In genomic region chr2:213085538-213085937, GRCh38 we compare ENCODE assay signal across 18 cellular contexts.
A peak's percentile ranks its signal among the peaks of the same experiment; 100 is the strongest.
DNase-seq lines count a peak whose midpoint lies in the region; ATAC-seq and TF ChIP-seq lines count a peak whose summit lies in the region.
"Had no signal": no experiment of that assay in that cellular context is flagged by ENCODE, and none has a peak within 500 bp of the region (broad histone marks: within the 10 kb centered on the region; RNA-seq: fewer than 3 reads in every experiment).

No MANE protein-coding gene starts in this region.

- no peaks in the 10 kb centered on the region for H3K9me3 Mint-ChIP-seq in WTC11
- no peaks in the 10 kb centered on the region for H3K9me3 Mint-ChIP-seq in mesothelial cell of epicardium
- H3K9me3 Mint-ChIP-seq in stimulated activated effector memory CD8-positive, alpha-beta T cell treated with anti-CD3 and anti-CD28 coated beads, Interleukin-12 subunit alpha, Interleukin-12 subunit beta, amount 100 ng/mL, for 72 hours: no peaks in the 10 kb centered on the region

- H3K27ac Mint-ChIP-seq in WTC11 (peak overlapping the region; percentile 97), mesothelial cell of epicardium (peak overlapping the region; percentile 86)
- no peak overlapping the region for H3K27ac Mint-ChIP-seq in stimulated activated effector memory CD8-positive, alpha-beta T cell treated with anti-CD3 and anti-CD28 coated beads, Interleukin-12 subunit alpha, Interleukin-12 subunit beta, amount 100 ng/mL, for 72 hours
- H3K27ac Mint-ChIP-seq: IgD-negative memory B cell had no signal

- H3K27me3 Mint-ChIP-seq in WTC11 (ENCODE audit: low read depth): no peaks in the 10 kb centered on the region
- H3K27me3 Mint-ChIP-seq in mesothelial cell of epicardium (ENCODE audit: low read depth): no peaks in the 10 kb centered on the region
- H3K27me3 Mint-ChIP-seq: IgD-negative memory B cell had no signal

- H3K4me3 Mint-ChIP-seq in WTC11 (no peak overlapping the region), mesothelial cell of epicardium (no peak overlapping the region)
- peak overlapping the region; percentile 11 for H3K4me3 Mint-ChIP-seq in stimulated activated effector memory CD8-positive, alpha-beta T cell treated with anti-CD3 and anti-CD28 coated beads, Interleukin-12 subunit alpha, Interleukin-12 subunit beta, amount 100 ng/mL, for 72 hours
- H3K4me3 Mint-ChIP-seq: IgD-negative memory B cell had no signal

- no peaks in the 10 kb centered on the region for H3K27me3 ChIP-seq in cardiac muscle cell
- no peaks in the 10 kb centered on the region for H3K27me3 ChIP-seq in esophagus muscularis mucosa
- H3K27me3 ChIP-seq: BLaER1 had no signal

- 76% methylated on average over 4 of the region's 4 CpGs for WGBS in esophagus muscularis mucosa

- H3K4me1 ChIP-seq in cardiac muscle cell (ENCODE audit: low read depth) (peaks cover 12% of the 10 kb centered on the region), esophagus muscularis mucosa (peaks cover 17 to 40% (median 30%) of the 10 kb centered on the region in 4 donors)
- H3K4me1 ChIP-seq: BLaER1 had no signal

- no peaks in the 10 kb centered on the region for H3K9me3 ChIP-seq in cardiac muscle cell (ENCODE audit: low read depth)
- H3K9me3 ChIP-seq in esophagus muscularis mucosa: no peaks in the 10 kb centered on the region
- H3K9me3 ChIP-seq: BLaER1 had no signal

- POLR2A ChIA-PET in WTC11 (lab: Charles Lee): no interaction called here

- H3K4me1 Mint-ChIP-seq in WTC11 (peaks cover 19% of the 10 kb centered on the region), mesothelial cell of epicardium (peaks cover 19% of the 10 kb centered on the region)
- H3K4me1 Mint-ChIP-seq in stimulated activated effector memory CD8-positive, alpha-beta T cell treated with anti-CD3 and anti-CD28 coated beads, Interleukin-12 subunit alpha, Interleukin-12 subunit beta, amount 100 ng/mL, for 72 hours: peaks cover 27% of the 10 kb centered on the region

- no peak for ATAC-seq in left ventricle myocardium superior
- no peak for ATAC-seq in WTC11
- no peak for ATAC-seq in stimulated activated effector memory CD8-positive, alpha-beta T cell treated with anti-CD3 and anti-CD28 coated beads, Interleukin-12 subunit alpha, Interleukin-12 subunit beta, amount 100 ng/mL, for 72 hours

- no peak for DNase-seq in cardiac muscle cell (ENCODE audit: low read depth in 1 of 2, low spot score in 1 of 2)
- DNase-seq in left ventricle myocardium superior: no peak
- no peak for DNase-seq in WTC11 (ENCODE audit: low spot score)
- no peak for DNase-seq in mesothelial cell of epicardium (ENCODE audit: low spot score in 2 of 2, unreplicated experiment in 2 of 2)
- DNase-seq in stimulated activated effector memory CD8-positive, alpha-beta T cell treated with anti-CD3 and anti-CD28 coated beads, Interleukin-12 subunit alpha, Interleukin-12 subunit beta, amount 100 ng/mL, for 72 hours (ENCODE audit: low spot score in 2 of 2): no peak
- no peak for DNase-seq in NCI-H345 (lab: John Stamatoyannopoulos, UW)
- DNase-seq in esophagus muscularis mucosa (ENCODE audit: extremely low spot score): no peak
- DNase-seq in stimulated activated CD4-positive, alpha-beta T cell treated with anti-CD3 and anti-CD28 coated beads, Interleukin-4, amount 100 ng/mL, for 1 hour: no peak
- DNase-seq: DMS153, HCEC 1CT, NCI-H1105, NCI-H1694 treated with DMSO at 0.1 percent for 48 hours, NCI-H446, NCI-H69, RPMI8226, SIG-M5 had no signal

- no peaks in the 10 kb centered on the region for H3K36me3 ChIP-seq in cardiac muscle cell
- H3K36me3 ChIP-seq in esophagus muscularis mucosa: no peaks in the 10 kb centered on the region
- H3K36me3 ChIP-seq: BLaER1 had no signal

- no peak for TF ChIP-seq POLR2A in esophagus muscularis mucosa (IDR thresholded peaks at IDR 0.05; ENCODE audit: low read depth)

- no peak overlapping the region for H3K4me3 ChIP-seq in cardiac muscle cell
- no peak overlapping the region for H3K4me3 ChIP-seq in esophagus muscularis mucosa
- H3K4me3 ChIP-seq: BLaER1 had no signal

- H3K36me3 Mint-ChIP-seq in WTC11 (no peaks in the 10 kb centered on the region), mesothelial cell of epicardium (no peaks in the 10 kb centered on the region)
- peaks cover 22% of the 10 kb centered on the region for H3K36me3 Mint-ChIP-seq in stimulated activated effector memory CD8-positive, alpha-beta T cell treated with anti-CD3 and anti-CD28 coated beads, Interleukin-12 subunit alpha, Interleukin-12 subunit beta, amount 100 ng/mL, for 72 hours
- H3K36me3 Mint-ChIP-seq: IgD-negative memory B cell had no signal

- CTCF ChIA-PET in WTC11 (lab: Charles Lee): no interaction called here

- TF ChIP-seq EP300 in esophagus muscularis mucosa (IDR thresholded peaks at IDR 0.05): no peak

- H3K27ac ChIP-seq in cardiac muscle cell (peak overlapping the region; percentile 84), esophagus muscularis mucosa (replicated peaks in 1 of 4) (no peak overlapping the region)
- H3K27ac ChIP-seq: BLaER1 had no signal

- TF ChIP-seq CTCF in cardiac muscle cell (IDR thresholded peaks at IDR 0.05; ENCODE audit: low read depth, low read length) (no peak), WTC11 (IDR thresholded peaks at IDR 0.05) (no peak), mesothelial cell of epicardium (IDR thresholded peaks at IDR 0.05; ENCODE audit: unreplicated experiment) (no peak), esophagus muscularis mucosa (IDR thresholded peaks at IDR 0.05) (no peak)

- intact Hi-C loops in left ventricle myocardium superior (cut with micrococcal nuclease) (no loop called here), esophagus muscularis mucosa (cut with DNase I) (no loop called here)

TF ChIP-seq in WTC11, 78 proteins besides CTCF, POLR2A, EP300 and RAD21 (continues in another document):
- TF ChIP-seq TEAD1 (CRISPR knock-in tag; IDR thresholded peaks at IDR 0.05): no peak
- TF ChIP-seq CREB1 (CRISPR knock-in tag; IDR thresholded peaks at IDR 0.05): no peak
- TF ChIP-seq IRF2 (CRISPR knock-in tag; IDR thresholded peaks at IDR 0.05; ENCODE audit: borderline replicate concordance, low read depth): no peak
- no peak for TF ChIP-seq SOX15 (CRISPR knock-in tag; IDR thresholded peaks at IDR 0.05)
- TF ChIP-seq, protein P1, sequence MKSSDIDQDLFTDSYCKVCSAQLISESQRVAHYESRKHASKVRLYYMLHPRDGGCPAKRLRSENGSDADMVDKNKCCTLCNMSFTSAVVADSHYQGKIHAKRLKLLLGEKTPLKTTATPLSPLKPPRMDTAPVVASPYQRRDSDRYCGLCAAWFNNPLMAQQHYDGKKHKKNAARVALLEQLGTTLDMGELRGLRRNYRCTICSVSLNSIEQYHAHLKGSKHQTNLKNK (CRISPR knock-in tag; IDR thresholded peaks at IDR 0.05): no peak
- TF ChIP-seq ZNF281 (CRISPR knock-in tag; IDR thresholded peaks at IDR 0.05): no peak
- TF ChIP-seq JUN (CRISPR knock-in tag; IDR thresholded peaks at IDR 0.05): no peak
- no peak for TF ChIP-seq ZNF232 (CRISPR knock-in tag; IDR thresholded peaks at IDR 0.05)
- TF ChIP-seq, protein P2, sequence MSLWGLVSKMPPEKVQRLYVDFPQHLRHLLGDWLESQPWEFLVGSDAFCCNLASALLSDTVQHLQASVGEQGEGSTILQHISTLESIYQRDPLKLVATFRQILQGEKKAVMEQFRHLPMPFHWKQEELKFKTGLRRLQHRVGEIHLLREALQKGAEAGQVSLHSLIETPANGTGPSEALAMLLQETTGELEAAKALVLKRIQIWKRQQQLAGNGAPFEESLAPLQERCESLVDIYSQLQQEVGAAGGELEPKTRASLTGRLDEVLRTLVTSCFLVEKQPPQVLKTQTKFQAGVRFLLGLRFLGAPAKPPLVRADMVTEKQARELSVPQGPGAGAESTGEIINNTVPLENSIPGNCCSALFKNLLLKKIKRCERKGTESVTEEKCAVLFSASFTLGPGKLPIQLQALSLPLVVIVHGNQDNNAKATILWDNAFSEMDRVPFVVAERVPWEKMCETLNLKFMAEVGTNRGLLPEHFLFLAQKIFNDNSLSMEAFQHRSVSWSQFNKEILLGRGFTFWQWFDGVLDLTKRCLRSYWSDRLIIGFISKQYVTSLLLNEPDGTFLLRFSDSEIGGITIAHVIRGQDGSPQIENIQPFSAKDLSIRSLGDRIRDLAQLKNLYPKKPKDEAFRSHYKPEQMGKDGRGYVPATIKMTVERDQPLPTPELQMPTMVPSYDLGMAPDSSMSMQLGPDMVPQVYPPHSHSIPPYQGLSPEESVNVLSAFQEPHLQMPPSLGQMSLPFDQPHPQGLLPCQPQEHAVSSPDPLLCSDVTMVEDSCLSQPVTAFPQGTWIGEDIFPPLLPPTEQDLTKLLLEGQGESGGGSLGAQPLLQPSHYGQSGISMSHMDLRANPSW (CRISPR knock-in tag; conservative IDR thresholded peaks at IDR 0.05; ENCODE audit: low read depth): no peak
- TF ChIP-seq USF2 (CRISPR knock-in tag; IDR thresholded peaks at IDR 0.05): no peak
- no peak for TF ChIP-seq ZBTB21 (CRISPR knock-in tag; IDR thresholded peaks at IDR 0.05; ENCODE audit: borderline replicate concordance)
